Comparison of ENCODE assay signal across 13 cellular contexts in the genomic region with DNA sequence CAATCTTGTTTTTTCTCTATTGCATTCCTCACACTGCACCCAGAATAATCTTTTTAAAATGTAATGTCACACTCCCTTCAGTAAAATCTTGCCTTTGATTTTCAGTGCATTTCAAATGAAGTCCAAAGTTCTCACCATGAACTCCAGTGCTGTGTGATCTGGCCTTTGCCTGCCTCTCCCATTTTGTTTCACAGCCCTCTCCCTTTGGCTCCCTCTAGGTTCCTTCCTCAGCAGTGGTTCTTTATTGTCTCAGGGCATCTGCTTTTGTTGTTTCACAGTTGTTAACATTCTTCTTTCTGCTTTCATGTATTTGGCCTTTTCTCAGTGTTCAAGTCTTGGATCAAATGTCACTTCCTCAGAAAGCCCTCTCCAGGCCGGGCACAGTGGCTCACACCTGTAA.
A peak's percentile ranks its signal among the peaks of the same experiment; 100 is the strongest.
DNase-seq lines count a peak whose midpoint lies in the region; ATAC-seq, FAIRE-seq and TF ChIP-seq lines count a peak whose summit lies in the region.
"Had no signal": no experiment of that assay in that cellular context is flagged by ENCODE, and none has a peak within 500 bp of the region (broad histone marks: within the 10 kb centered on the region; RNA-seq: fewer than 3 reads in every experiment).

No MANE protein-coding gene starts in this region.

- no peak for TF ChIP-seq POLR2A in endothelial cell of umbilical vein (IDR thresholded peaks at IDR 0.05; ENCODE audit: low read depth, low read length)

- H3K9me1 ChIP-seq in endothelial cell of umbilical vein (replicated peaks; ENCODE audit: control insufficient read depth, extremely low read depth, insufficient read depth, low read length) = no peaks in the 10 kb centered on the region

- H3F3A ChIP-seq in MM.1S (ENCODE audit: insufficient read depth, low read length) = no peaks in the 10 kb centered on the region
- H3F3A ChIP-seq in smooth muscle cell (ENCODE audit: low read depth) = no peaks in the 10 kb centered on the region

- H3K4me1 ChIP-seq in MM.1S (ENCODE audit: low read length) (no peaks in the 10 kb centered on the region), endothelial cell of umbilical vein (ENCODE audit: control insufficient read depth, extremely low read depth, insufficient read depth, low read length) (no peaks in the 10 kb centered on the region), smooth muscle cell (ENCODE audit: low read depth) (no peaks in the 10 kb centered on the region)
- H3K4me1 ChIP-seq: colonic mucosa had no signal

- 0 out of 2 replicates have a peak overlapping the region, but pooled peaks have one; percentile 7 for H2AFZ ChIP-seq in MM.1S (ENCODE audit: low read length)
- peak overlapping the region; percentile 4 for H2AFZ ChIP-seq in endothelial cell of umbilical vein (ENCODE audit: low read depth, low read length)
- no peak overlapping the region for H2AFZ ChIP-seq in smooth muscle cell (ENCODE audit: low read depth)

- peak; percentile 21 for FAIRE-seq in endothelial cell of umbilical vein (lab: Jason Lieb, UNC)

- WGBS in smooth muscle cell (ENCODE audit: low lambda C conversion rate) = 60% methylated on average over 1 of the region's 1 CpG

- H3K79me2 ChIP-seq in MM.1S (ENCODE audit: low read length) (no peaks in the 10 kb centered on the region), endothelial cell of umbilical vein (ENCODE audit: control insufficient read depth, insufficient read depth, low read length) (no peaks in the 10 kb centered on the region), smooth muscle cell (ENCODE audit: low read depth) (no peaks in the 10 kb centered on the region)

- H3K9me2 ChIP-seq in MM.1S (replicated peaks; ENCODE audit: insufficient read depth, low read length) = no peaks in the 10 kb centered on the region

- no peak for ATAC-seq in GM18907 (IDR thresholded peaks at IDR 0.05; ENCODE audit: unreplicated experiment)

- no peak overlapping the region for H3K9ac ChIP-seq in MM.1S (ENCODE audit: low read length)
- no peak overlapping the region for H3K9ac ChIP-seq in endothelial cell of umbilical vein (replicated peaks; ENCODE audit: extremely low read depth, insufficient read depth, low read length)
- H3K9ac ChIP-seq in smooth muscle cell (ENCODE audit: low read depth) = no peak overlapping the region

- H3K27ac ChIP-seq in MM.1S (ENCODE audit: low read length) (no peak overlapping the region), endothelial cell of umbilical vein (ENCODE audit: insufficient read depth, low read depth, low read length) (no peak overlapping the region), smooth muscle cell (ENCODE audit: low read depth) (no peak overlapping the region)
- H3K27ac ChIP-seq: colonic mucosa had no signal

- dilution Hi-C loops in endothelial cell of umbilical vein (cut with MboI; ENCODE audit: extremely low pct_ligation_motif_present, low sequenced_read_pairs) = no loop called here

- H3K4me2 ChIP-seq in MM.1S (ENCODE audit: low read depth, low read length) (no peak overlapping the region), endothelial cell of umbilical vein (ENCODE audit: insufficient read depth, low read length) (no peak overlapping the region), smooth muscle cell (no peak overlapping the region)

- no TSS peak for BruUV-seq in endothelial cell of umbilical vein (replicated peaks; lab: Mats Ljungman, UMichigan)

- intact Hi-C loops in endothelial cell of umbilical vein (cut with micrococcal nuclease) = loop anchor here (10.0 kb wide), 1 partner anchor 141 kb away; a partner anchor contains a TSS

- H3K4me1 Mint-ChIP-seq in nephron = no peaks in the 10 kb centered on the region

- H3K4me3 Mint-ChIP-seq in nephron = no peak overlapping the region

- H3K9me3 Mint-ChIP-seq in nephron = no peaks in the 10 kb centered on the region

- H3K9me3 ChIP-seq in MM.1S (replicated peaks; ENCODE audit: insufficient read depth, low read length) = no peaks in the 10 kb centered on the region
- no peaks in the 10 kb centered on the region for H3K9me3 ChIP-seq in endothelial cell of umbilical vein (replicated peaks; ENCODE audit: control insufficient read depth, insufficient read depth, low read length)
- no peaks in the 10 kb centered on the region for H3K9me3 ChIP-seq in smooth muscle cell (replicated peaks; ENCODE audit: low read depth)
- H3K9me3 ChIP-seq: colonic mucosa had no signal

- CTCF ChIA-PET in endothelial cell of umbilical vein (lab: Charles Lee) = no interaction called here

- peaks cover 4% of the 10 kb centered on the region for H3K27me3 Mint-ChIP-seq in nephron (ENCODE audit: low read depth)

- H3K36me3 Mint-ChIP-seq in nephron (ENCODE audit: low read depth) = no peaks in the 10 kb centered on the region

- POLR2A ChIA-PET in endothelial cell of umbilical vein (lab: Charles Lee) = no interaction called here

- H3K27me3 ChIP-seq in MM.1S (replicated peaks; ENCODE audit: insufficient read depth, low read length) (no peaks in the 10 kb centered on the region), endothelial cell of umbilical vein (ENCODE audit: control insufficient read depth in 2 of 2, insufficient read depth in 2 of 2, low read length in 2 of 2) (no peaks in the 10 kb centered on the region), smooth muscle cell (ENCODE audit: low read depth) (no peaks in the 10 kb centered on the region)
- H3K27me3 ChIP-seq: colonic mucosa had no signal

- DNase-seq in ELF-1 (ENCODE audit: low read depth, low spot score) (peak; percentile 66), MM.1S (no peak), endothelial cell of umbilical vein (ENCODE audit: low read depth, low spot score) (peak; percentile 44), smooth muscle cell (lab: John Stamatoyannopoulos, UW; ENCODE audit: unreplicated experiment) (no peak), mucosa of gallbladder (ENCODE audit: low spot score) (no peak), COR-L47 (lab: John Stamatoyannopoulos, UW) (no peak)
- DNase-seq: colonic mucosa, DMS 273 treated with DMSO at 0.1 percent for 48 hours, hippocampal formation, NCI-H1092, nucleus accumbens had no signal

- no peaks in the 10 kb centered on the region for H4K20me1 ChIP-seq in MM.1S (ENCODE audit: insufficient read depth, low read length)
- H4K20me1 ChIP-seq in endothelial cell of umbilical vein (replicated peaks; ENCODE audit: control insufficient read depth, extremely low read depth, insufficient read depth, low read length) = no peaks in the 10 kb centered on the region
- no peaks in the 10 kb centered on the region for H4K20me1 ChIP-seq in smooth muscle cell (ENCODE audit: low read depth)

- TF ChIP-seq CTCF in MM.1S (IDR thresholded peaks at IDR 0.05; ENCODE audit: low read length) (no peak), endothelial cell of umbilical vein (IDR thresholded peaks at IDR 0.05; ENCODE audit: extremely low read depth in 1 of 2, insufficient read depth in 1 of 2, low read depth in 1 of 2, low read length in 2 of 2) (peak in 1 of 2 donors; percentile 12), nephron (IDR thresholded peaks at IDR 0.05; ENCODE audit: unreplicated experiment in 3 of 3) (peak in 2 of 3 experiments; percentile 13 to 14), smooth muscle cell (IDR thresholded peaks at IDR 0.05; ENCODE audit: borderline replicate concordance, insufficient read depth, poor library complexity, severe bottlenecking) (no peak)

- peak overlapping the region; percentile 0 to 30 (median 11) for H3K27ac Mint-ChIP-seq in nephron

- H3K4me3 ChIP-seq in MM.1S (ENCODE audit: low read length) = no peak overlapping the region
- no peak overlapping the region for H3K4me3 ChIP-seq in endothelial cell of umbilical vein (replicated peaks in 1 of 3; ENCODE audit: insufficient read depth in 1 of 3, low read depth in 1 of 3, low read length in 3 of 3)
- no peak overlapping the region for H3K4me3 ChIP-seq in smooth muscle cell
- H3K4me3 ChIP-seq: colonic mucosa had no signal

- H3K36me3 ChIP-seq in MM.1S (replicated peaks; ENCODE audit: insufficient read depth, low read length) (no peaks in the 10 kb centered on the region), endothelial cell of umbilical vein (ENCODE audit: control insufficient read depth in 2 of 2, extremely low read depth in 1 of 2, insufficient read depth in 2 of 2, low read length in 2 of 2) (no peaks in the 10 kb centered on the region), smooth muscle cell (ENCODE audit: low read depth) (no peaks in the 10 kb centered on the region)
- H3K36me3 ChIP-seq: colonic mucosa had no signal

TF ChIP-seq in endothelial cell of umbilical vein, 7 proteins besides CTCF, POLR2A, EP300 and RAD21:
- TF ChIP-seq FOS (IDR thresholded peaks at IDR 0.05; ENCODE audit: borderline replicate concordance, insufficient read depth, low read length) = no peak
- TF ChIP-seq EZH2 (IDR thresholded peaks at IDR 0.05; ENCODE audit: borderline replicate concordance, low read depth, low read length, severe bottlenecking) = no peak
- TF ChIP-seq POLR2AphosphoS5 (IDR thresholded peaks at IDR 0.05; ENCODE audit: insufficient read depth, low read depth, low read length) = no peak
- TF ChIP-seq, protein P1, sequence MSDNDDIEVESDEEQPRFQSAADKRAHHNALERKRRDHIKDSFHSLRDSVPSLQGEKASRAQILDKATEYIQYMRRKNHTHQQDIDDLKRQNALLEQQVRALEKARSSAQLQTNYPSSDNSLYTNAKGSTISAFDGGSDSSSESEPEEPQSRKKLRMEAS (IDR thresholded peaks at IDR 0.05; ENCODE audit: insufficient read depth, insufficient read length) = no peak
- no peak for TF ChIP-seq JUN (IDR thresholded peaks at IDR 0.05; ENCODE audit: borderline replicate concordance, insufficient read depth, insufficient read length, low read depth)
- no peak for TF ChIP-seq GATA2 (IDR thresholded peaks at IDR 0.05; ENCODE audit: insufficient read depth, insufficient read length, low read depth, low read length)
- no peak for TF ChIP-seq MYC (IDR thresholded peaks at IDR 0.05; ENCODE audit: low read depth, low read length)

Comparison
In these comparisons a context has a peak if more than half of its experiments do, and no peak if none do; other contexts are left out.
1. DNase-seq: peak in ELF-1 (single experiment) and endothelial cell of umbilical vein (single experiment); none in MM.1S (single experiment), smooth muscle cell (single experiment), mucosa of gallbladder (single experiment) and COR-L47 (single experiment).
2. CTCF ChIP-seq: peak in nephron (2 of 3); none in MM.1S (single experiment) and smooth muscle cell (single experiment).